In genomic region chr4:79661196-79661595, GRCh38 we compare ENCODE assay signal across 23 cellular contexts.
"Had no signal": no experiment of that assay in that cellular context is flagged by ENCODE, and none has a peak within 500 bp of the region (broad histone marks: within the 10 kb centered on the region; RNA-seq: fewer than 3 reads in every experiment).

No MANE protein-coding gene starts in this region.

- H3K27me3 ChIP-seq: colonic mucosa, esophagus muscularis mucosa, neutrophil, pancreas, right lobe of liver, suprapubic skin, transverse colon, upper lobe of right lung, uterus had no signal

- H3K9me3 ChIP-seq: colonic mucosa, neutrophil, pancreas, right lobe of liver, upper lobe of right lung, uterus had no signal

- FAIRE-seq: frontal cortex, kidney, pancreas, small intestine had no signal

- H3K4me3 ChIP-seq: colonic mucosa, esophagus muscularis mucosa, lower lobe of right lung, mucosa of descending colon, pancreas, right lobe of liver, suprapubic skin, transverse colon, upper lobe of right lung, uterus had no signal

- H3K36me3 ChIP-seq: colonic mucosa, esophagus muscularis mucosa, lower lobe of right lung, neutrophil, pancreas, right lobe of liver, suprapubic skin, transverse colon, upper lobe of right lung, uterus had no signal

- H3K27ac ChIP-seq: colonic mucosa, esophagus muscularis mucosa, lower lobe of right lung, neutrophil, pancreas, right lobe of liver, suprapubic skin, transverse colon, upper lobe of right lung, uterus had no signal

- ATAC-seq: left ventricle myocardium superior; lower lobe of right lung; mucosa of descending colon; natural killer cell treated with Interleukin-12 subunit alpha and Interleukin-12 subunit beta and Interleukin-15 and Interleukin-18, amount 100 ng/mL, for 72 hours; pancreas; right lobe of liver; stimulated activated naive B cell treated with anti-CD40 and anti-IgM and Interleukin-4, amounts not matched to agents 10 μg/mL and 1 μg/mL and 100 μg/mL, for 72 hours; upper lobe of right lung had no signal

- DNase-seq: colonic mucosa; effector CD8-positive, alpha-beta T cell; endodermal cell; hypothalamus; kidney; left ventricle myocardium superior; lower lobe of right lung; mucosa of descending colon; naive B cell; pancreas; right lobe of liver; small intestine; stimulated activated CD4-positive, alpha-beta T cell treated with anti-CD3 and anti-CD28 coated beads, Interleukin-15, amount 100 ng/mL, for 24 hours; stimulated activated CD4-positive, alpha-beta T cell treated with anti-CD3 and anti-CD28 coated beads, Interleukin-2, amount 100 ng/mL, for 48 hours; stimulated activated naive B cell treated with anti-CD40 and anti-IgM and Interleukin-4, amounts not matched to agents 10 μg/mL and 1 μg/mL and 100 μg/mL, for 72 hours; transverse colon; upper lobe of right lung; uterus had no signal

- H3K4me1 ChIP-seq: colonic mucosa, lower lobe of right lung, pancreas, right lobe of liver, suprapubic skin, transverse colon, upper lobe of right lung, uterus had no signal
